In the genomic region with DNA sequence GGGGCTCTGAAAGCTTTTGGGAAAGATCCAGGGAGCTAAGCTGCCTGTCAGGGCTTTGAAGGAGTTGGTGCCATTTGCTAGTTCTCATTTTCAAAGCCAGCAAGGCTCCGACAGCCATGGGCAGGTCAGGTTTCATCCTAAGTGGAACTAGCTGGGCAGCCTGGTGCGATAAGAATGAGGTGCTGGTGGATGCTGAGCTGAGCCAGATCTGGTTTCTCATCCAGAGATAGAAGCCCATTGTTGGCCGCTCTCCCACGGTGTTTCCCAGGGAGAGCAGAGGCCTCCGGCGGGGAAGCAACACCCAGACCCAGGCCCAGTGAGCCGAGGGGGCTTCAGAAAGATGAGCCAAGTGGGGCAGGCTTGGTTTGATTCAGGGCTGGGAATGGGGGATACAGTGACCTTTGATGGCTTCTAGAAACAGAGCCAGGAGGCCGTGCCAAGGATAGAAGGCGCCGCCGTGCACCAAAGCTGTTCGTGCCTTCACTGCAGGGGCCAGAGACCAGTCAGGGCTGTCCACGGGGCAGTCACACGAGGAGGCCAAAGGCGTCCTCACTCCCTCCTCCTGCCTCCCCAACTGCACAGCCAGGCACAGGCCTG, we compare ENCODE assay signal across 18 cellular contexts.
A peak's percentile ranks its signal among the peaks of the same experiment; 100 is the strongest.
DNase-seq lines count a peak whose midpoint lies in the region; ATAC-seq, FAIRE-seq and TF ChIP-seq lines count a peak whose summit lies in the region.
"Had no signal": no experiment of that assay in that cellular context is flagged by ENCODE, and none has a peak within 500 bp of the region (broad histone marks: within the 10 kb centered on the region; RNA-seq: fewer than 3 reads in every experiment).

No MANE protein-coding gene starts in this region.

- no peaks in the 10 kb centered on the region for H3K9me3 ChIP-seq in left ventricle myocardium inferior (replicated peaks)
- H3K9me3 ChIP-seq in skeletal muscle tissue (ENCODE audit: control insufficient read depth in 3 of 3, low read length in 3 of 3): no peaks in the 10 kb centered on the region
- H3K9me3 ChIP-seq: neutrophil, upper lobe of right lung had no signal

- no peak overlapping the region for H3K27ac Mint-ChIP-seq in activated CD8-positive, alpha-beta T cell treated with anti-CD3 and anti-CD28 coated beads, Interleukin-2, amount 10 ng/mL, durations not matched to agents 7 days and 5 days
- H3K27ac Mint-ChIP-seq in activated CD8-positive, alpha-beta T cell treated with anti-CD3 and anti-CD28 coated beads for 36 hours: no peak overlapping the region
- H3K27ac Mint-ChIP-seq: memory B cell had no signal

- TF ChIP-seq POLR2A in GM12891 (IDR thresholded peaks at IDR 0.05; ENCODE audit: low read depth, low read length): no peak

- H3K4me1 ChIP-seq in left ventricle myocardium inferior: peaks cover 52% of the 10 kb centered on the region
- H3K4me1 ChIP-seq in skeletal muscle tissue (ENCODE audit: control insufficient read depth in 3 of 3, insufficient read depth in 3 of 3, low read length in 3 of 3): peaks cover 21 to 53% (median 34%) of the 10 kb centered on the region in 3 donors
- H3K4me1 ChIP-seq: upper lobe of right lung had no signal

- H3K9ac ChIP-seq in skeletal muscle tissue (ENCODE audit: low read depth in 1 of 3, low read length in 3 of 3): peak overlapping the region; percentile 65 to 79 (median 73)

- no peak for TF ChIP-seq CTCF in activated CD8-positive, alpha-beta T cell treated with anti-CD3 and anti-CD28 coated beads for 36 hours (IDR thresholded peaks at IDR 0.05)
- no peak for TF ChIP-seq CTCF in left ventricle myocardium inferior (IDR thresholded peaks at IDR 0.05; ENCODE audit: borderline replicate concordance)

- H3K27me3 Mint-ChIP-seq in activated CD8-positive, alpha-beta T cell treated with anti-CD3 and anti-CD28 coated beads, Interleukin-2, amount 10 ng/mL, durations not matched to agents 7 days and 5 days (ENCODE audit: low read depth): no peaks in the 10 kb centered on the region
- no peaks in the 10 kb centered on the region for H3K27me3 Mint-ChIP-seq in activated CD8-positive, alpha-beta T cell treated with anti-CD3 and anti-CD28 coated beads for 36 hours

- H3K4me1 Mint-ChIP-seq in activated CD8-positive, alpha-beta T cell treated with anti-CD3 and anti-CD28 coated beads, Interleukin-2, amount 10 ng/mL, durations not matched to agents 7 days and 5 days (ENCODE audit: low read depth): no peaks in the 10 kb centered on the region
- no peaks in the 10 kb centered on the region for H3K4me1 Mint-ChIP-seq in activated CD8-positive, alpha-beta T cell treated with anti-CD3 and anti-CD28 coated beads for 36 hours (ENCODE audit: low read depth)
- H3K4me1 Mint-ChIP-seq: memory B cell had no signal

- POLR2A ChIA-PET in activated CD8-positive, alpha-beta T cell treated with anti-CD3 and anti-CD28 coated beads, Interleukin-2, amount 10 ng/mL, durations not matched to agents 7 days and 5 days (lab: Charles Lee): no interaction called here
- POLR2A ChIA-PET in activated CD8-positive, alpha-beta T cell treated with anti-CD3 and anti-CD28 coated beads for 36 hours (lab: Charles Lee): no interaction called here

- peak; percentile 16 for DNase-seq in activated CD8-positive, alpha-beta T cell treated with anti-CD3 and anti-CD28 coated beads, Interleukin-2, amount 10 ng/mL, durations not matched to agents 7 days and 5 days
- DNase-seq in activated CD8-positive, alpha-beta T cell treated with anti-CD3 and anti-CD28 coated beads for 36 hours: no peak
- DNase-seq in NCI-H345 (lab: John Stamatoyannopoulos, UW) (peak; percentile 91), left ventricle myocardium inferior (peak; percentile 58), GM12891 (ENCODE audit: insufficient read length, low spot score) (no peak), A172 (ENCODE audit: low spot score) (no peak)
- DNase-seq: activated CD4-positive, CD25-positive, alpha-beta regulatory T cell treated with anti-CD3 and anti-CD28 coated beads, Interleukin-2, amount 50 U/mL, for 72 hours; central memory CD4-positive, alpha-beta T cell; COR-L47; foreskin fibroblast; stimulated activated naive CD8-positive, alpha-beta T cell treated with anti-CD3 and anti-CD28 coated beads, Interleukin-15, Interleukin-2, amounts not matched to agents 100 U/mL and 50 U/mL, for 24 hours had no signal

- H3K9me3 Mint-ChIP-seq in activated CD8-positive, alpha-beta T cell treated with anti-CD3 and anti-CD28 coated beads, Interleukin-2, amount 10 ng/mL, durations not matched to agents 7 days and 5 days (ENCODE audit: insufficient read depth): no peaks in the 10 kb centered on the region
- H3K9me3 Mint-ChIP-seq in activated CD8-positive, alpha-beta T cell treated with anti-CD3 and anti-CD28 coated beads for 36 hours: no peaks in the 10 kb centered on the region
- H3K9me3 Mint-ChIP-seq: memory B cell had no signal

- ATAC-seq in activated CD8-positive, alpha-beta T cell treated with anti-CD3 and anti-CD28 coated beads, Interleukin-2, amount 10 ng/mL, durations not matched to agents 7 days and 5 days: no peak
- ATAC-seq in activated CD8-positive, alpha-beta T cell treated with anti-CD3 and anti-CD28 coated beads for 36 hours: no peak
- no peak for ATAC-seq in HG02571 (IDR thresholded peaks at IDR 0.05; ENCODE audit: unreplicated experiment)
- ATAC-seq: stimulated activated naive CD8-positive, alpha-beta T cell treated with anti-CD3 and anti-CD28 coated beads, Interleukin-15, Interleukin-2, amounts not matched to agents 100 U/mL and 50 U/mL, for 24 hours; upper lobe of right lung had no signal

- no peak overlapping the region for H3K4me3 Mint-ChIP-seq in activated CD8-positive, alpha-beta T cell treated with anti-CD3 and anti-CD28 coated beads, Interleukin-2, amount 10 ng/mL, durations not matched to agents 7 days and 5 days
- no peak overlapping the region for H3K4me3 Mint-ChIP-seq in activated CD8-positive, alpha-beta T cell treated with anti-CD3 and anti-CD28 coated beads for 36 hours
- H3K4me3 Mint-ChIP-seq: memory B cell had no signal

- CTCF ChIA-PET in activated CD8-positive, alpha-beta T cell treated with anti-CD3 and anti-CD28 coated beads, Interleukin-2, amount 10 ng/mL, durations not matched to agents 7 days and 5 days (lab: Charles Lee): no interaction called here
- CTCF ChIA-PET in activated CD8-positive, alpha-beta T cell treated with anti-CD3 and anti-CD28 coated beads for 36 hours (lab: Charles Lee): no interaction called here

- intact Hi-C loops in activated CD8-positive, alpha-beta T cell treated with anti-CD3 and anti-CD28 coated beads for 36 hours (cut with micrococcal nuclease): no loop called here
- intact Hi-C loops in left ventricle myocardium inferior (cut with micrococcal nuclease): no loop called here

- H3K36me3 ChIP-seq in left ventricle myocardium inferior (no peaks in the 10 kb centered on the region), skeletal muscle tissue (ENCODE audit: control insufficient read depth in 3 of 3, insufficient read depth in 3 of 3, low read length in 3 of 3) (no peaks in the 10 kb centered on the region)
- H3K36me3 ChIP-seq: neutrophil, upper lobe of right lung had no signal

- H3K27me3 ChIP-seq in left ventricle myocardium inferior (ENCODE audit: low read depth) (no peaks in the 10 kb centered on the region), skeletal muscle tissue (ENCODE audit: control insufficient read depth in 3 of 3, insufficient read depth in 3 of 3, low read length in 3 of 3) (no peaks in the 10 kb centered on the region)
- H3K27me3 ChIP-seq: neutrophil, upper lobe of right lung had no signal

- H3K4me3 ChIP-seq in left ventricle myocardium inferior: no peak overlapping the region
- peak overlapping the region in 2 of 3 donors; percentile 41 to 54 for H3K4me3 ChIP-seq in skeletal muscle tissue (ENCODE audit: low read length in 3 of 3)
- H3K4me3 ChIP-seq: upper lobe of right lung had no signal

- no peaks in the 10 kb centered on the region for H3K36me3 Mint-ChIP-seq in activated CD8-positive, alpha-beta T cell treated with anti-CD3 and anti-CD28 coated beads, Interleukin-2, amount 10 ng/mL, durations not matched to agents 7 days and 5 days (ENCODE audit: low read depth)
- H3K36me3 Mint-ChIP-seq in activated CD8-positive, alpha-beta T cell treated with anti-CD3 and anti-CD28 coated beads for 36 hours (ENCODE audit: low read depth): no peaks in the 10 kb centered on the region
- H3K36me3 Mint-ChIP-seq: memory B cell had no signal

- peak overlapping the region; percentile 81 for H3K27ac ChIP-seq in left ventricle myocardium inferior (replicated peaks)
- peak overlapping the region; percentile 80 for H3K27ac ChIP-seq in skeletal muscle tissue (ENCODE audit: low read depth, low read length)
- H3K27ac ChIP-seq: neutrophil, RWPE1, upper lobe of right lung had no signal

- FAIRE-seq in GM12891 (lab: Jason Lieb, UNC): no peak
- FAIRE-seq: GM18507 had no signal

TF ChIP-seq in GM12891, 5 proteins besides CTCF, POLR2A, EP300 and RAD21:
- TF ChIP-seq SPI1 (IDR thresholded peaks at IDR 0.05; ENCODE audit: low read depth, low read length): no peak
- no peak for TF ChIP-seq POLR2AphosphoS5 (IDR thresholded peaks at IDR 0.05; ENCODE audit: low read depth, low read length)
- TF ChIP-seq PAX5 (IDR thresholded peaks at IDR 0.05; ENCODE audit: insufficient read depth, low read length, severe bottlenecking): no peak
- no peak for TF ChIP-seq TAF1 (IDR thresholded peaks at IDR 0.05; ENCODE audit: low read depth, low read length)
- TF ChIP-seq POU2F2 (IDR thresholded peaks at IDR 0.05; ENCODE audit: low read depth, low read length): no peak

Comparison
In these comparisons a context has a peak if more than half of its experiments do, and no peak if none do; other contexts are left out.
1. DNase-seq: peak in activated CD8-positive, alpha-beta T cell treated with anti-CD3 and anti-CD28 coated beads, Interleukin-2, amount 10 ng/mL, durations not matched to agents 7 days and 5 days (single experiment), NCI-H345 (single experiment) and left ventricle myocardium inferior (single experiment); none in activated CD8-positive, alpha-beta T cell treated with anti-CD3 and anti-CD28 coated beads for 36 hours (single experiment), GM12891 (single experiment) and A172 (single experiment).